ENCODE assay signal across 19 cellular contexts in the genomic region with DNA sequence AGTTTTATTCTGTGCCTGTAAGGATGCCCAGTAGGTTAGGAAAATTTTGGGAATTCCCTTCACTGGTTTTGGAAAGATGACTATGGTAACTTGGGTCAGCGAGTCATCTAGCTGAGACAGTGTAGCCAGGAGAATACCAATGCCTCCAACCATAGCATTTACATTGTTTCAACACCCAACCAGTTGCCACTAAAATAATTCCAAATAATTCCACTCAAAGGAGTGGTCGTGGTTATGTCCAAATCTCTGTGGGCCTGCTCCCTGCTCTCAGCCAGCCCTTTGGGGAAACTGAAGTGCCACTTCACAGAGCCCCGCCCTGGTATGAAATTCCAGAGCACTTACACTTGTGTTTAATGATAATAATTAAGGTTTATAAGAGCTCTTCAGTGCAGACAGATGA.
DNase-seq lines count a peak whose midpoint lies in the region; ATAC-seq, FAIRE-seq and TF ChIP-seq lines count a peak whose summit lies in the region.
"Had no signal": no experiment of that assay in that cellular context is flagged by ENCODE, and none has a peak within 500 bp of the region (broad histone marks: within the 10 kb centered on the region; RNA-seq: fewer than 3 reads in every experiment).

No MANE protein-coding gene starts in this region.

- TF ChIP-seq EP300 in upper lobe of left lung (IDR thresholded peaks at IDR 0.05): no peak

- DNase-seq in H54 (ENCODE audit: insufficient read length, low spot score): no peak
- DNase-seq in NCI-H524 (lab: John Stamatoyannopoulos, UW): peak; percentile 13 to 69
- DNase-seq in fibroblast of mammary gland (ENCODE audit: low read depth): peak; percentile 16
- DNase-seq in upper lobe of left lung: no peak
- no peak for DNase-seq in NCI-H510A (lab: John Stamatoyannopoulos, UW)
- DNase-seq: activated CD4-positive, alpha-beta T cell treated with anti-CD3 and anti-CD28 coated beads for 48 hours; activated CD8-positive, alpha-beta memory T cell treated with anti-CD3 and anti-CD28 coated beads, Interleukin-2, amount 50 U/mL, for 4 hours; activated gamma-delta T cell treated with Interleukin-2 at 50 U/mL for 16 hours; colonic mucosa; glutamatergic neuron; mesendoderm; NCI-H2029 treated with DMSO at 0.1 percent for 48 hours; NCI-H774; psoas muscle; SK-N-SH; spleen had no signal

- ATAC-seq in upper lobe of left lung (ENCODE audit: low FRiP score in 2 of 2) (peak; percentile 35 to 37), HG02885 (IDR thresholded peaks at IDR 0.05; ENCODE audit: poor library complexity, unreplicated experiment) (no peak), GM21723 (IDR thresholded peaks at IDR 0.05; ENCODE audit: unreplicated experiment) (no peak)
- ATAC-seq: psoas muscle had no signal

- no peak for TF ChIP-seq CTCF in fibroblast of mammary gland (conservative IDR thresholded peaks at IDR 0.05; ENCODE audit: control insufficient read depth, insufficient read depth, low read depth, low read length)
- TF ChIP-seq CTCF in upper lobe of left lung (IDR thresholded peaks at IDR 0.05): no peak

- no peaks in the 10 kb centered on the region for H3K36me3 ChIP-seq in upper lobe of left lung
- H3K36me3 ChIP-seq: colonic mucosa, spleen, thoracic aorta had no signal

- no peak overlapping the region for H3K4me3 ChIP-seq in fibroblast of mammary gland (ENCODE audit: control insufficient read depth, low read depth, low read length)
- H3K4me3 ChIP-seq in upper lobe of left lung: no peak overlapping the region
- H3K4me3 ChIP-seq: colonic mucosa, psoas muscle, spleen, thoracic aorta had no signal

- peaks cover 0 to 8% (median 2%) of the 10 kb centered on the region in 4 donors for H3K4me1 ChIP-seq in upper lobe of left lung
- H3K4me1 ChIP-seq: colonic mucosa, psoas muscle, spleen had no signal

- FAIRE-seq in H54 (lab: Jason Lieb, UNC): peak; percentile 71

- 52 to 63% methylated on average over 3 of the region's 3 CpGs for WGBS in upper lobe of left lung, 2 donors

- no peaks in the 10 kb centered on the region for H3K27me3 ChIP-seq in upper lobe of left lung
- H3K27me3 ChIP-seq: colonic mucosa, spleen had no signal

- no peak for TF ChIP-seq POLR2A in H54 (IDR thresholded peaks at IDR 0.05; ENCODE audit: low read depth, low read length)
- TF ChIP-seq POLR2A in upper lobe of left lung (IDR thresholded peaks at IDR 0.05): no peak

- H3K27ac ChIP-seq in upper lobe of left lung: no peak overlapping the region
- H3K27ac ChIP-seq: colonic mucosa, psoas muscle, spleen, thoracic aorta had no signal

- no peaks in the 10 kb centered on the region for H3K9me3 ChIP-seq in upper lobe of left lung
- H3K9me3 ChIP-seq: colonic mucosa, psoas muscle, SK-N-SH, spleen, thoracic aorta had no signal

Comparison
In these comparisons a context has a peak if more than half of its experiments do, and no peak if none do; other contexts are left out.
1. DNase-seq: peak in NCI-H524 (2 of 2) and fibroblast of mammary gland (single experiment); none in H54 (single experiment), upper lobe of left lung (0 of 2) and NCI-H510A (single experiment).
2. ATAC-seq: peak in upper lobe of left lung (2 of 2); none in HG02885 (single experiment) and GM21723 (single experiment).